Comparison of ENCODE assay signal across 8 cellular contexts in the genomic region with DNA sequence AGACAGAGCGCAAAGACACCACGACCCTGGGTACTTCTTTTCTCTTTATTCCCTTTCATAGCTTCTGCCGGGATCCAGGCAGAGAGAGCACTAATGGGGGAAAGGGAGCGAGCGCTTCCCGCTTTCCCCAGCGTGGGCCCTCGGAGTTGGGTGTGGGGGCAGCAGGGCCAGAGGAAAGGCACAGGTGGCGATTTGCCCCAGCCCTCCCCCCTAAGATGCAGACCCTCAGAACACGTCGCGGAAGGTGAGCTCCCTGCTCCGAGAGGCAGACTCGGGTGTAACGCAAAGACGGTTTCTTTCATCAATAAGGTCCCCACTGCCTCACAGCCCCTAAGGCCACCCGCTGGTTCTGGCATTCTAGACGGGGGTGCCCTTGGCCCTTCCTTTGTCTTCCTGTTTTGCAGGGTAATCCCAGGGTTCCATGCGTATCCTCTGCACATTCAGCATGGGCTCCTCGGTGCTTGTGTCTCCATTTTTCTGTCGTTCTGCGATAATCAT. TPM values are rescaled to one million over a fixed set of nuclear protein-coding genes. Genes with fewer than 3 reads are reported as not detected.
A peak's percentile ranks its signal among the peaks of the same experiment; 100 is the strongest.
DNase-seq lines count a peak whose midpoint lies in the region; TF ChIP-seq lines count a peak whose summit lies in the region.

No MANE protein-coding gene starts in this region.

- intact Hi-C loops in MCF 10A (cut with micrococcal nuclease) (loop anchor here (1.0 to 2.0 kb wide), 2 partner anchors 27 to 65 kb away; no protein-coding TSS in a partner anchor), posterior vena cava (cut with DNase I) (no loop called here)

- CTCF ChIA-PET in AG04450 (lab: Charles Lee): interaction anchor here (0.9 to 1.2 kb wide), 2 partner anchors 11 to 52 kb away, joined by 3 read pairs; a partner anchor contains a TSS
- CTCF ChIA-PET in MCF 10A (lab: Yijun Ruan, JAX): interaction anchor here (0.7 to 1.4 kb wide), 3 partner anchors 26 to 87 kb away, joined by 3 to 6 read pairs (median 4); no protein-coding TSS in a partner anchor

- 2% methylated on average over 22 of the region's 22 CpGs for WGBS in HUES64

- TSS peak; percentile 85 for BruUV-seq in MCF 10A (replicated peaks; lab: Mats Ljungman, UMichigan)

- peak overlapping the region; percentile 77 for H3K4me3 ChIP-seq in AG04450 (ENCODE audit: low read depth, low read length)
- H3K4me3 ChIP-seq in HUES64 (ENCODE audit: low read length): peak overlapping the region; percentile 93
- peak overlapping the region; percentile 77 for H3K4me3 ChIP-seq in mucosa of stomach (ENCODE audit: low read length)

- no peaks in the 10 kb centered on the region for H3K27me3 ChIP-seq in AG04450 (ENCODE audit: control insufficient read depth, insufficient read depth, low read length)
- no peaks in the 10 kb centered on the region for H3K27me3 ChIP-seq in HUES64 (ENCODE audit: insufficient read depth, low read length)
- H3K27me3 ChIP-seq in mucosa of stomach (ENCODE audit: control insufficient read depth, insufficient read depth, low read length): no peaks in the 10 kb centered on the region

- DNase-seq in AG04450 (ENCODE audit: low read depth, low spot score) (no peak), MCF 10A (ENCODE audit: unreplicated experiment) (peak; percentile 33), NOMO-1 treated with DMSO at 0.1 percent for 48 hours (lab: John Stamatoyannopoulos, UW; ENCODE audit: unreplicated experiment) (no peak), cerebellum (ENCODE audit: low spot score) (no peak), NK-92 (lab: John Stamatoyannopoulos, UW; ENCODE audit: unreplicated experiment) (no peak), posterior vena cava (ENCODE audit: low spot score) (no peak)

- H3K4me3 Mint-ChIP-seq in MCF 10A (ENCODE audit: unreplicated experiment): peak overlapping the region; percentile 80

- H3K36me3 Mint-ChIP-seq in MCF 10A (ENCODE audit: insufficient read depth, unreplicated experiment): peaks cover 59% of the 10 kb centered on the region

- H3K27ac Mint-ChIP-seq in MCF 10A (ENCODE audit: low read depth, unreplicated experiment): peak overlapping the region; percentile 35

- peaks cover 7% of the 10 kb centered on the region for H3K4me1 Mint-ChIP-seq in MCF 10A (ENCODE audit: insufficient read depth, unreplicated experiment)

- no peaks in the 10 kb centered on the region for H3K9me3 Mint-ChIP-seq in MCF 10A (ENCODE audit: unreplicated experiment)

- TF ChIP-seq CTCF in AG04450 (IDR thresholded peaks at IDR 0.05; ENCODE audit: low read depth, low read length) (no peak), MCF 10A (IDR thresholded peaks at IDR 0.05; ENCODE audit: unreplicated experiment) (no peak)

- H3K27ac ChIP-seq in AG04450 (ENCODE audit: low read depth, low read length) (peak overlapping the region; percentile 39), HUES64 (ENCODE audit: low read depth, low read length) (peak overlapping the region; percentile 86)

- H3K9me3 ChIP-seq in AG04450 (ENCODE audit: control insufficient read depth, insufficient read depth, low read length) (peaks cover 6% of the 10 kb centered on the region; the same call in 1 of the 2 replicates), HUES64 (ENCODE audit: insufficient read depth, low read depth, low read length) (no peaks in the 10 kb centered on the region), mucosa of stomach (ENCODE audit: control insufficient read depth, low read length) (no peaks in the 10 kb centered on the region)

- H3K4me1 ChIP-seq in HUES64 (ENCODE audit: insufficient read depth, low read length) (no peaks in the 10 kb centered on the region; the same call in 1 of the 2 replicates), mucosa of stomach (ENCODE audit: control insufficient read depth, insufficient read depth, low read length) (peaks cover 27% of the 10 kb centered on the region)

- peaks cover 36% of the 10 kb centered on the region for H3K36me3 ChIP-seq in HUES64 (ENCODE audit: insufficient read depth, low read length)
- no peaks in the 10 kb centered on the region for H3K36me3 ChIP-seq in mucosa of stomach (ENCODE audit: control insufficient read depth, insufficient read depth, low read length)

- POLR2A ChIA-PET in AG04450 (lab: Yijun Ruan, JAX) (interaction anchor here (1.8 kb wide), 1 partner anchor 11 kb away, joined by 17 read pairs; a partner anchor contains a TSS), MCF 10A (lab: Yijun Ruan, JAX) (interaction anchor here (0.6 to 7.7 kb wide), 13 partner anchors 10 to 188 kb away, joined by 3 to 137 read pairs (median 5); a partner anchor contains a TSS)

- H3K27me3 Mint-ChIP-seq in MCF 10A (ENCODE audit: insufficient read depth, unreplicated experiment): no peaks in the 10 kb centered on the region

- H3K9ac ChIP-seq in HUES64 (ENCODE audit: low read depth, low read length): peak overlapping the region; percentile 98
- peak overlapping the region; percentile 74 for H3K9ac ChIP-seq in mucosa of stomach (ENCODE audit: low read length)

RNA-seq across cellular contexts. Expression of a gene that starts 0.6 kb away (rescaled TPM):
- polyA plus RNA-seq in AG04450 (2011; rRNA removed): 15.6 and 25.5 TPM in 2 replicates
- 2.0 and 2.1 TPM in 2 replicates for polyA minus RNA-seq in AG04450 (2011; rRNA and poly(A)+ RNA removed)
- polyA plus RNA-seq in HUES64 (2013, experiment 1 of 2): 44.1 TPM
- polyA plus RNA-seq in HUES64 (2013, experiment 2 of 2): 38.9 TPM
- total RNA-seq in MCF 10A (2022) (44.0 and 44.8 TPM in 2 replicates), cerebellum (16.3 TPM), posterior vena cava (10 to 100 TPM; 31.6 to 47.0 TPM)

RNA-seq across cellular contexts. Expression of a gene that starts 0.7 kb away (rescaled TPM):
- polyA plus RNA-seq in AG04450 (2011; rRNA removed): 2.4 and 3.1 TPM in 2 replicates
- polyA minus RNA-seq in AG04450 (2011; rRNA and poly(A)+ RNA removed): 2.4 and 2.5 TPM in 2 replicates
- polyA plus RNA-seq in HUES64 (2013, experiment 1 of 2): 10.4 TPM
- 7.4 TPM for polyA plus RNA-seq in HUES64 (2013, experiment 2 of 2)
- 20.6 TPM in 2 replicates for total RNA-seq in MCF 10A (2022)
- 11.6 TPM for total RNA-seq in cerebellum
- total RNA-seq in posterior vena cava: 10 to 100 TPM; 10.2 to 12.0 TPM

RNA-seq across cellular contexts. Expression of a gene that starts 1.0 kb away (rescaled TPM):
- polyA plus RNA-seq in AG04450 (2011; rRNA removed): 55.8 and 62.2 TPM in 2 replicates
- 18.3 and 18.8 TPM in 2 replicates for polyA minus RNA-seq in AG04450 (2011; rRNA and poly(A)+ RNA removed)
- 156 TPM for polyA plus RNA-seq in HUES64 (2013, experiment 1 of 2)
- polyA plus RNA-seq in HUES64 (2013, experiment 2 of 2): 160 TPM
- total RNA-seq in MCF 10A (2022) (82.2 and 102 TPM in 2 replicates), cerebellum (20.4 TPM), posterior vena cava (10 to 100 TPM; 37.3 to 45.8 TPM)

RNA-seq across cellular contexts. Expression of a gene that starts 10.5 kb away (rescaled TPM):
- polyA plus RNA-seq in AG04450 (2011; rRNA removed): 11.0 and 13.3 TPM in 2 replicates
- polyA minus RNA-seq in AG04450 (2011; rRNA and poly(A)+ RNA removed): 8.1 and 8.4 TPM in 2 replicates
- 19.3 TPM for polyA plus RNA-seq in HUES64 (2013, experiment 1 of 2)
- 19.5 TPM for polyA plus RNA-seq in HUES64 (2013, experiment 2 of 2)
- 21.6 and 22.2 TPM in 2 replicates for total RNA-seq in MCF 10A (2022)
- total RNA-seq in cerebellum: 36.2 TPM
- total RNA-seq in posterior vena cava: 10 to 100 TPM; 21.7 to 26.7 TPM

RNA-seq across cellular contexts. Expression of a gene that starts 10.8 kb away (rescaled TPM):
- 20.0 and 29.2 TPM in 2 replicates for polyA plus RNA-seq in AG04450 (2011; rRNA removed)
- polyA minus RNA-seq in AG04450 (2011; rRNA and poly(A)+ RNA removed): 6.0 and 6.4 TPM in 2 replicates
- 49.1 TPM for polyA plus RNA-seq in HUES64 (2013, experiment 1 of 2)
- 49.4 TPM for polyA plus RNA-seq in HUES64 (2013, experiment 2 of 2)
- total RNA-seq in MCF 10A (2022) (71.3 and 73.9 TPM in 2 replicates), cerebellum (27.2 TPM), posterior vena cava (10 to 100 TPM; 30.4 to 30.9 TPM)
